In genomic region chr6:28683945-28684538, GRCh38 we compare ENCODE assay signal across 8 cellular contexts.
DNase-seq lines count a peak whose midpoint lies in the region; ATAC-seq and TF ChIP-seq lines count a peak whose summit lies in the region.

No MANE protein-coding gene starts in this region.

- peak; percentile 93 for TF ChIP-seq RAD21 in Ishikawa (IDR thresholded peaks at IDR 0.05; ENCODE audit: low read depth)

- no peak for ATAC-seq in GM19023 (IDR thresholded peaks at IDR 0.05; ENCODE audit: unreplicated experiment)
- no peak for ATAC-seq in HG02884 (IDR thresholded peaks at IDR 0.05; ENCODE audit: unreplicated experiment)

- H3K27me3 ChIP-seq in osteoblast (ENCODE audit: insufficient read depth, low read length) = peaks cover 8% of the 10 kb centered on the region

- peak; percentile 20 to 46 for DNase-seq in NOMO-1 (lab: John Stamatoyannopoulos, UW; ENCODE audit: unreplicated experiment in 2 of 2)
- no peak for DNase-seq in NOMO-1 treated with dmso at 0.1 percent for 144 hours (lab: John Stamatoyannopoulos, UW; ENCODE audit: unreplicated experiment)
- DNase-seq in SHP77 (lab: John Stamatoyannopoulos, UW) = peak; percentile 64 to 78
- DNase-seq in epithelial cell of proximal tubule (ENCODE audit: low read depth) = no peak
- DNase-seq in osteoblast (ENCODE audit: insufficient read length, low spot score, missing footprints) = peak; percentile 63

- no peak overlapping the region for H2AFZ ChIP-seq in osteoblast (ENCODE audit: low read length)

- TF ChIP-seq EP300 in Ishikawa (IDR thresholded peaks at IDR 0.05; ENCODE audit: borderline replicate concordance) = no peak

- no peak overlapping the region for H3K27ac ChIP-seq in osteoblast (ENCODE audit: low read depth, low read length)

- no peaks in the 10 kb centered on the region for H3K79me2 ChIP-seq in osteoblast (ENCODE audit: insufficient read depth, low read length)

- H4K20me1 ChIP-seq in osteoblast (ENCODE audit: insufficient read depth, low read length) = no peaks in the 10 kb centered on the region

- no peak overlapping the region for H3K4me3 ChIP-seq in epithelial cell of proximal tubule (ENCODE audit: low read depth, low read length)
- no peak overlapping the region for H3K4me3 ChIP-seq in osteoblast (ENCODE audit: insufficient read depth, low read length)

- H3K4me2 ChIP-seq in osteoblast (ENCODE audit: insufficient read depth, low read length) = peak overlapping the region; percentile 18

- TF ChIP-seq CTCF in epithelial cell of proximal tubule (conservative IDR thresholded peaks at IDR 0.05; ENCODE audit: low read depth, low read length) = peak; percentile 68
- peak; percentile 58 for TF ChIP-seq CTCF in osteoblast (IDR thresholded peaks at IDR 0.05; ENCODE audit: extremely low read depth, low read depth, low read length)

- no peaks in the 10 kb centered on the region for H3K36me3 ChIP-seq in osteoblast (ENCODE audit: insufficient read depth, low read length)

- no peaks in the 10 kb centered on the region for H3K9me3 ChIP-seq in osteoblast (ENCODE audit: low read depth, low read length)

- H3K4me1 ChIP-seq in osteoblast (ENCODE audit: insufficient read depth, low read length) = peaks cover 5% of the 10 kb centered on the region

TF ChIP-seq in Ishikawa, 13 proteins besides CTCF, POLR2A, EP300 and RAD21:
- no peak for TF ChIP-seq USF1 (IDR thresholded peaks at IDR 0.05)
- TF ChIP-seq NFIC (IDR thresholded peaks at IDR 0.05) = no peak
- TF ChIP-seq TEAD4 (IDR thresholded peaks at IDR 0.05) = 0 out of 2 replicates have a peak, but pooled peaks have one; percentile 13

Comparison
In these comparisons a context has a peak if more than half of its experiments do, and no peak if none do; other contexts are left out.
1. DNase-seq: peak in NOMO-1 (2 of 2), SHP77 (2 of 2) and osteoblast (single experiment); none in NOMO-1 treated with dmso at 0.1 percent for 144 hours (single experiment) and epithelial cell of proximal tubule (single experiment).